8 cellular contexts compared by ENCODE assay signal in genomic region chr2:119290859-119291587, GRCh38.
DNase-seq lines count a peak whose midpoint lies in the region; ATAC-seq and TF ChIP-seq lines count a peak whose summit lies in the region.

No MANE protein-coding gene starts in this region.

- H4K20me1 ChIP-seq in Karpas-422 (ENCODE audit: insufficient read depth, low read depth, low read length) (no peaks in the 10 kb centered on the region), hepatocyte (ENCODE audit: insufficient read depth, poor library complexity, severe bottlenecking) (no peaks in the 10 kb centered on the region)

- H3K36me3 ChIP-seq in Karpas-422 (ENCODE audit: insufficient read depth, low read length) (no peaks in the 10 kb centered on the region), adrenal gland (replicated peaks in 1 of 2) (no peaks in the 10 kb centered on the region), hepatocyte (replicated peaks; ENCODE audit: insufficient read depth, low read depth) (no peaks in the 10 kb centered on the region)

- TF ChIP-seq CTCF in adrenal gland (IDR thresholded peaks at IDR 0.05) (peak; percentile 33 to 83 (median 72)), hepatocyte (IDR thresholded peaks at IDR 0.05; ENCODE audit: poor library complexity) (peak; percentile 94)

- no peaks in the 10 kb centered on the region for H3K4me1 ChIP-seq in Karpas-422 (ENCODE audit: low read length)
- peaks cover 0 to 15% of the 10 kb centered on the region in 2 donors for H3K4me1 ChIP-seq in adrenal gland (replicated peaks in 1 of 2)
- no peaks in the 10 kb centered on the region for H3K4me1 ChIP-seq in hepatocyte (ENCODE audit: insufficient read depth)

- H3K79me2 ChIP-seq in Karpas-422 (ENCODE audit: low read length) (no peaks in the 10 kb centered on the region), hepatocyte (no peaks in the 10 kb centered on the region)

- 38 to 78% (median 62%) methylated on average over 11 to 15 of the region's 15 CpGs for WGBS in adrenal gland, 4 donors
- WGBS in hepatocyte (ENCODE audit: low lambda C conversion rate, missing lambda C conversion rate), result 17% methylated on average over 15 of the region's 15 CpGs

- H3K27me3 ChIP-seq in Karpas-422 (ENCODE audit: low read length), result no peaks in the 10 kb centered on the region
- H3K27me3 ChIP-seq in adrenal gland, result no peaks in the 10 kb centered on the region
- H3K27me3 ChIP-seq in hepatocyte, result no peaks in the 10 kb centered on the region

- H3K4me2 ChIP-seq in Karpas-422 (ENCODE audit: low read depth, low read length, poor library complexity, severe bottlenecking), result no peak overlapping the region
- no peak overlapping the region for H3K4me2 ChIP-seq in hepatocyte

- H3K27ac ChIP-seq in Karpas-422 (ENCODE audit: low read length) (no peak overlapping the region), adrenal gland (peak overlapping the region in 2 of 5 donors; percentile 55 to 60), hepatocyte (no peak overlapping the region)

- DNase-seq in A172 (ENCODE audit: low spot score) (peak; percentile 52), Karpas-422 (peak; percentile 83), SHP77 treated with DMSO at 0.1 percent for 48 hours (lab: John Stamatoyannopoulos, UW) (peak; percentile 35), adrenal gland (peak; percentile 38 to 87 (median 82)), hepatocyte (ENCODE audit: low spot score) (peak; percentile 90)
- peak; percentile 39 to 49 for DNase-seq in stimulated activated CD4-positive, alpha-beta T cell treated with anti-CD3 and anti-CD28 coated beads, Interleukin-15, amount 100 ng/mL, for 1 hour (ENCODE audit: low read depth in 1 of 2, low spot score in 1 of 2)

- no peaks in the 10 kb centered on the region for H3K9me3 ChIP-seq in Karpas-422 (ENCODE audit: low read length)
- no peaks in the 10 kb centered on the region for H3K9me3 ChIP-seq in adrenal gland (replicated peaks in 1 of 3)
- H3K9me3 ChIP-seq in hepatocyte (ENCODE audit: low read depth), result no peaks in the 10 kb centered on the region

- H3K4me3 ChIP-seq in Karpas-422 (ENCODE audit: low read length) (no peak overlapping the region), adrenal gland (no peak overlapping the region), hepatocyte (no peak overlapping the region)

- TF ChIP-seq POLR2A in adrenal gland (IDR thresholded peaks at IDR 0.05), result no peak

- intact Hi-C loops in adrenal gland (cut with DNase I), result no loop called here

- H2AFZ ChIP-seq in Karpas-422 (ENCODE audit: low read length) (no peak overlapping the region), hepatocyte (no peak overlapping the region)

- H3K9ac ChIP-seq in Karpas-422 (ENCODE audit: low read length), result no peak overlapping the region

- ATAC-seq in GM18511 (IDR thresholded peaks at IDR 0.05; ENCODE audit: unreplicated experiment), result peak; percentile 92
- ATAC-seq in GM18909 (IDR thresholded peaks at IDR 0.05; ENCODE audit: poor library complexity, unreplicated experiment), result no peak

- H3K9me2 ChIP-seq in Karpas-422 (replicated peaks; ENCODE audit: insufficient read depth, low read length) (no peaks in the 10 kb centered on the region), hepatocyte (replicated peaks; ENCODE audit: insufficient read depth) (no peaks in the 10 kb centered on the region)

Comparison
In these comparisons a context has a peak if more than half of its experiments do, and no peak if none do; other contexts are left out.
1. DNase-seq: peak in every context shown above with its lines; median percentile 90 in hepatocyte; 83 in Karpas-422; 82 in adrenal gland; 52 in A172; 44 in stimulated activated CD4-positive, alpha-beta T cell treated with anti-CD3 and anti-CD28 coated beads, Interleukin-15, amount 100 ng/mL, for 1 hour; 35 in SHP77 treated with DMSO at 0.1 percent for 48 hours.